ENCODE assay signal across 10 cellular contexts in genomic region chr11:104798794-104799193, GRCh38.
DNase-seq lines count a peak whose midpoint lies in the region; ATAC-seq and TF ChIP-seq lines count a peak whose summit lies in the region.
"Had no signal": no experiment of that assay in that cellular context is flagged by ENCODE, and none has a peak within 500 bp of the region (broad histone marks: within the 10 kb centered on the region; RNA-seq: fewer than 3 reads in every experiment).

No MANE protein-coding gene starts in this region.

- H3K27ac Mint-ChIP-seq in Calu3 (ENCODE audit: unreplicated experiment), result no peak overlapping the region

- BruUV-seq in mammary epithelial cell (replicated peaks; lab: Mats Ljungman, UMichigan), result no TSS peak
- no TSS peak for BruUV-seq in Calu3 (replicated peaks; lab: Mats Ljungman, UMichigan)

- H3K79me2 ChIP-seq in mammary epithelial cell (ENCODE audit: insufficient read depth, low read length), result no peaks in the 10 kb centered on the region

- intact Hi-C loops in mammary epithelial cell (cut with micrococcal nuclease), result no loop called here
- intact Hi-C loops in Calu3 (cut with micrococcal nuclease; ENCODE audit: unreplicated experiment), result no loop called here

- H3K36me3 Mint-ChIP-seq in Calu3 (ENCODE audit: insufficient read depth, unreplicated experiment), result no peaks in the 10 kb centered on the region

- H3K9me3 Mint-ChIP-seq in Calu3 (ENCODE audit: low read depth, unreplicated experiment), result no peaks in the 10 kb centered on the region

- H3K4me3 Mint-ChIP-seq in Calu3 (ENCODE audit: low read depth, unreplicated experiment), result no peak overlapping the region

- H3K4me3 ChIP-seq in BLaER1 (no peak overlapping the region), mammary epithelial cell (replicated peaks in 1 of 3; ENCODE audit: insufficient read depth in 1 of 3, low read depth in 2 of 3, low read length in 3 of 3) (no peak overlapping the region)

- 24% methylated on average over 1 of the region's 1 CpG for WGBS in mammary epithelial cell (ENCODE audit: low coverage, missing lambda C conversion rate)

- DNase-seq in mammary epithelial cell (no peak), Calu3 (no peak), NCI-H748 treated with DMSO at 0.1 percent for 48 hours (lab: John Stamatoyannopoulos, UW) (no peak), NCI-H69 (lab: John Stamatoyannopoulos, UW) (no peak)
- DNase-seq in stimulated activated CD8-positive, alpha-beta memory T cell treated with anti-CD3 and anti-CD28 coated beads, Interleukin-4, amount 100 ng/mL, for 48 hours, result no peak
- DNase-seq: DMS79 treated with DMSO at 0.1 percent for 48 hours, SW 1271 had no signal

- H3K9me3 ChIP-seq in BLaER1 (no peaks in the 10 kb centered on the region), mammary epithelial cell (replicated peaks; ENCODE audit: insufficient read depth, low read length) (no peaks in the 10 kb centered on the region)

- TF ChIP-seq CTCF in mammary epithelial cell (conservative IDR thresholded peaks at IDR 0.05 in 1 of 2, IDR thresholded peaks at IDR 0.05 in 1 of 2; ENCODE audit: extremely low read depth in 1 of 2, insufficient read depth in 1 of 2, low read depth in 1 of 2, low read length in 2 of 2) (no peak), Calu3 (IDR thresholded peaks at IDR 0.05; ENCODE audit: unreplicated experiment) (no peak)

- H3K4me1 ChIP-seq in BLaER1, result no peaks in the 10 kb centered on the region
- no peaks in the 10 kb centered on the region for H3K4me1 ChIP-seq in mammary epithelial cell (ENCODE audit: insufficient read depth, low read length)

- in situ Hi-C loops in mammary epithelial cell (cut with MboI; ENCODE audit: low sequenced_read_pairs in 2 of 2), result no loop called here

- H3K27ac ChIP-seq in BLaER1 (no peak overlapping the region), mammary epithelial cell (ENCODE audit: insufficient read depth, low read depth, low read length) (no peak overlapping the region)

- peak; percentile 66 for ATAC-seq in GM19467 (IDR thresholded peaks at IDR 0.05; ENCODE audit: unreplicated experiment)
- ATAC-seq in HG03378 (IDR thresholded peaks at IDR 0.05; ENCODE audit: unreplicated experiment), result peak; percentile 60

- H3K9ac ChIP-seq in BLaER1 (no peak overlapping the region), mammary epithelial cell (ENCODE audit: insufficient read depth, low read length) (no peak overlapping the region)

- dilution Hi-C loops in mammary epithelial cell (cut with HindIII; ENCODE audit: low sequenced_read_pairs), result no loop called here

- no peaks in the 10 kb centered on the region for H3K27me3 ChIP-seq in BLaER1
- no peaks in the 10 kb centered on the region for H3K27me3 ChIP-seq in mammary epithelial cell (ENCODE audit: insufficient read depth, low read length)

- no peaks in the 10 kb centered on the region for H3K27me3 Mint-ChIP-seq in Calu3 (ENCODE audit: unreplicated experiment)

- no peak overlapping the region for H2AFZ ChIP-seq in mammary epithelial cell (ENCODE audit: low read depth, low read length)

- no peaks in the 10 kb centered on the region for H4K20me1 ChIP-seq in BLaER1
- no peaks in the 10 kb centered on the region for H4K20me1 ChIP-seq in mammary epithelial cell (ENCODE audit: insufficient read depth, low read length)

- no peaks in the 10 kb centered on the region for H3K4me1 Mint-ChIP-seq in Calu3 (ENCODE audit: low read depth, unreplicated experiment)

- CTCF ChIA-PET in mammary epithelial cell (lab: Charles Lee; ENCODE audit: low non-redundant PET) (no interaction called here), Calu3 (lab: Charles Lee) (no interaction called here)

- H3K4me2 ChIP-seq in BLaER1 (peak overlapping the region; percentile 28; the same call in 1 of the 2 replicates), mammary epithelial cell (ENCODE audit: insufficient read depth, low read depth, low read length) (peak overlapping the region; percentile 36)

- no peaks in the 10 kb centered on the region for H3K36me3 ChIP-seq in BLaER1
- no peaks in the 10 kb centered on the region for H3K36me3 ChIP-seq in mammary epithelial cell (ENCODE audit: insufficient read depth, low read length)
